12 cellular contexts compared by ENCODE assay signal in genomic region chr19:7159105-7159933, GRCh38.
DNase-seq lines count a peak whose midpoint lies in the region; ATAC-seq and TF ChIP-seq lines count a peak whose summit lies in the region.
"Had no signal": no experiment of that assay in that cellular context is flagged by ENCODE, and none has a peak within 500 bp of the region (broad histone marks: within the 10 kb centered on the region; RNA-seq: fewer than 3 reads in every experiment).

No MANE protein-coding gene starts in this region.

- no peaks in the 10 kb centered on the region for H3K27me3 ChIP-seq in esophagus muscularis mucosa
- H3K27me3 ChIP-seq in naive thymus-derived CD4-positive, alpha-beta T cell (ENCODE audit: control insufficient read depth in 2 of 2, insufficient read depth in 2 of 2, low read length in 2 of 2), result no peaks in the 10 kb centered on the region

- CTCF ChIA-PET in naive thymus-derived CD4-positive, alpha-beta T cell (lab: Charles Lee), result no interaction called here
- CTCF ChIA-PET in activated CD8-positive, alpha-beta T cell treated with anti-CD3 and anti-CD28 coated beads, Interleukin-2, amount 10 ng/mL, durations not matched to agents 7 days and 5 days (lab: Charles Lee), result no interaction called here

- H3K27ac Mint-ChIP-seq in naive thymus-derived CD4-positive, alpha-beta T cell, result no peak overlapping the region
- H3K27ac Mint-ChIP-seq in activated CD8-positive, alpha-beta T cell treated with anti-CD3 and anti-CD28 coated beads, Interleukin-2, amount 10 ng/mL, durations not matched to agents 7 days and 5 days, result no peak overlapping the region
- H3K27ac Mint-ChIP-seq: CD4-positive, CD25-positive, alpha-beta regulatory T cell; natural killer cell had no signal

- H3K9me3 Mint-ChIP-seq in naive thymus-derived CD4-positive, alpha-beta T cell, result no peaks in the 10 kb centered on the region
- no peaks in the 10 kb centered on the region for H3K9me3 Mint-ChIP-seq in activated CD8-positive, alpha-beta T cell treated with anti-CD3 and anti-CD28 coated beads, Interleukin-2, amount 10 ng/mL, durations not matched to agents 7 days and 5 days (ENCODE audit: insufficient read depth)
- H3K9me3 Mint-ChIP-seq: CD4-positive, CD25-positive, alpha-beta regulatory T cell; natural killer cell had no signal

- intact Hi-C loops in esophagus muscularis mucosa (cut with DNase I), result loop anchor here (5.0 kb wide), 1 partner anchor 38 kb away; no protein-coding TSS in a partner anchor
- intact Hi-C loops in naive thymus-derived CD4-positive, alpha-beta T cell (cut with micrococcal nuclease), result no loop called here

- TF ChIP-seq POLR2A in NB4 (IDR thresholded peaks at IDR 0.05; ENCODE audit: extremely low read depth, insufficient read length) (no peak), esophagus muscularis mucosa (IDR thresholded peaks at IDR 0.05; ENCODE audit: low read depth) (no peak)

- peaks cover 9 to 23% (median 12%) of the 10 kb centered on the region in 4 donors for H3K4me1 ChIP-seq in esophagus muscularis mucosa
- H3K4me1 ChIP-seq in naive thymus-derived CD4-positive, alpha-beta T cell (ENCODE audit: control insufficient read depth in 2 of 2, insufficient read depth in 2 of 2, low read length in 2 of 2), result no peaks in the 10 kb centered on the region

- no peak for TF ChIP-seq CTCF in NB4 (IDR thresholded peaks at IDR 0.05; ENCODE audit: low read depth, low read length)
- TF ChIP-seq CTCF in esophagus muscularis mucosa (IDR thresholded peaks at IDR 0.05), result no peak

- H3K27me3 Mint-ChIP-seq in naive thymus-derived CD4-positive, alpha-beta T cell, result no peaks in the 10 kb centered on the region
- no peaks in the 10 kb centered on the region for H3K27me3 Mint-ChIP-seq in activated CD8-positive, alpha-beta T cell treated with anti-CD3 and anti-CD28 coated beads, Interleukin-2, amount 10 ng/mL, durations not matched to agents 7 days and 5 days (ENCODE audit: low read depth)
- H3K27me3 Mint-ChIP-seq: CD4-positive, CD25-positive, alpha-beta regulatory T cell had no signal

- H3K4me3 ChIP-seq in NB4 (ENCODE audit: low read depth, low read length), result no peak overlapping the region
- H3K4me3 ChIP-seq in esophagus muscularis mucosa, result peak overlapping the region in 1 of 4 donors; percentile 16
- no peak overlapping the region for H3K4me3 ChIP-seq in naive thymus-derived CD4-positive, alpha-beta T cell (ENCODE audit: low read length)

- no peak for TF ChIP-seq EP300 in esophagus muscularis mucosa (IDR thresholded peaks at IDR 0.05)

- 40% methylated on average over 18 of the region's 18 CpGs for WGBS in esophagus muscularis mucosa

- H3K4me3 Mint-ChIP-seq in naive thymus-derived CD4-positive, alpha-beta T cell, result no peak overlapping the region
- no peak overlapping the region for H3K4me3 Mint-ChIP-seq in activated CD8-positive, alpha-beta T cell treated with anti-CD3 and anti-CD28 coated beads, Interleukin-2, amount 10 ng/mL, durations not matched to agents 7 days and 5 days
- H3K4me3 Mint-ChIP-seq: CD4-positive, CD25-positive, alpha-beta regulatory T cell; natural killer cell had no signal

- H3K9me3 ChIP-seq in esophagus muscularis mucosa, result no peaks in the 10 kb centered on the region
- no peaks in the 10 kb centered on the region for H3K9me3 ChIP-seq in naive thymus-derived CD4-positive, alpha-beta T cell (ENCODE audit: control insufficient read depth in 2 of 3, low read length in 3 of 3)

- peaks cover 0 to 7% (median 2%) of the 10 kb centered on the region in 5 donors for H3K36me3 Mint-ChIP-seq in naive thymus-derived CD4-positive, alpha-beta T cell
- H3K36me3 Mint-ChIP-seq in activated CD8-positive, alpha-beta T cell treated with anti-CD3 and anti-CD28 coated beads, Interleukin-2, amount 10 ng/mL, durations not matched to agents 7 days and 5 days (ENCODE audit: low read depth), result no peaks in the 10 kb centered on the region
- H3K36me3 Mint-ChIP-seq: CD4-positive, CD25-positive, alpha-beta regulatory T cell; natural killer cell had no signal

- peak; percentile 82 for ATAC-seq in naive thymus-derived CD4-positive, alpha-beta T cell
- no peak for ATAC-seq in GM18861 (IDR thresholded peaks at IDR 0.05; ENCODE audit: unreplicated experiment)
- ATAC-seq in activated CD8-positive, alpha-beta T cell treated with anti-CD3 and anti-CD28 coated beads, Interleukin-2, amount 10 ng/mL, durations not matched to agents 7 days and 5 days, result no peak
- ATAC-seq: natural killer cell had no signal

- H3K27ac ChIP-seq in esophagus muscularis mucosa (replicated peaks in 1 of 4), result peak overlapping the region; percentile 74 to 83 (median 81)
- no peak overlapping the region for H3K27ac ChIP-seq in naive thymus-derived CD4-positive, alpha-beta T cell (ENCODE audit: low read depth, low read length)

- DNase-seq in AG08396 (ENCODE audit: low spot score), result peak; percentile 43
- peak; percentile 62 for DNase-seq in NB4 (ENCODE audit: low read depth)
- DNase-seq in esophagus muscularis mucosa (ENCODE audit: extremely low spot score), result no peak
- DNase-seq in naive thymus-derived CD4-positive, alpha-beta T cell, result no peak
- DNase-seq in activated CD8-positive, alpha-beta T cell treated with anti-CD3 and anti-CD28 coated beads, Interleukin-2, amount 10 ng/mL, durations not matched to agents 7 days and 5 days, result no peak
- no peak for DNase-seq in NCI-H748 (lab: John Stamatoyannopoulos, UW; ENCODE audit: unreplicated experiment)
- no peak for DNase-seq in SK-N-DZ (ENCODE audit: low spot score)
- DNase-seq: CD4-positive, CD25-positive, alpha-beta regulatory T cell; cortex of kidney; natural killer cell; stimulated activated naive CD4-positive, alpha-beta T cell treated with Interleukin-2 at 50 U/mL for 16 hours had no signal

- H3K36me3 ChIP-seq in esophagus muscularis mucosa, result peaks cover 28 to 83% (median 43%) of the 10 kb centered on the region in 4 donors
- H3K36me3 ChIP-seq in naive thymus-derived CD4-positive, alpha-beta T cell (ENCODE audit: control insufficient read depth in 2 of 3, insufficient read depth in 3 of 3, low read length in 3 of 3), result no peaks in the 10 kb centered on the region

- H3K4me1 Mint-ChIP-seq in naive thymus-derived CD4-positive, alpha-beta T cell, result no peaks in the 10 kb centered on the region
- H3K4me1 Mint-ChIP-seq in activated CD8-positive, alpha-beta T cell treated with anti-CD3 and anti-CD28 coated beads, Interleukin-2, amount 10 ng/mL, durations not matched to agents 7 days and 5 days (ENCODE audit: low read depth), result no peaks in the 10 kb centered on the region
- H3K4me1 Mint-ChIP-seq: CD4-positive, CD25-positive, alpha-beta regulatory T cell; natural killer cell had no signal

- POLR2A ChIA-PET in naive thymus-derived CD4-positive, alpha-beta T cell (lab: Charles Lee), result no interaction called here
- POLR2A ChIA-PET in activated CD8-positive, alpha-beta T cell treated with anti-CD3 and anti-CD28 coated beads, Interleukin-2, amount 10 ng/mL, durations not matched to agents 7 days and 5 days (lab: Charles Lee), result no interaction called here

Comparison
In these comparisons a context has a peak if more than half of its experiments do, and no peak if none do; other contexts are left out.
1. DNase-seq: peak in AG08396 (single experiment) and NB4 (single experiment); none in esophagus muscularis mucosa (single experiment), naive thymus-derived CD4-positive, alpha-beta T cell (0 of 9), activated CD8-positive, alpha-beta T cell treated with anti-CD3 and anti-CD28 coated beads, Interleukin-2, amount 10 ng/mL, durations not matched to agents 7 days and 5 days (single experiment), NCI-H748 (single experiment) and SK-N-DZ (single experiment).